In genomic region chr2:113198790-113199612, GRCh38 we compare ENCODE assay signal across 1 cellular context.
TF ChIP-seq lines count a peak whose summit lies in the region.

No MANE protein-coding gene starts in this region.

TF ChIP-seq in HepG2, 621 proteins besides CTCF, POLR2A, EP300 and RAD21 (continued from another document and continues in another):
- TF ChIP-seq ZNF691 (CRISPR knock-in tag; IDR thresholded peaks at IDR 0.05; ENCODE audit: borderline replicate concordance, low read depth) (peak; percentile 83; the same call in 1 of the 2 replicates), ZBTB49 (CRISPR knock-in tag; IDR thresholded peaks at IDR 0.05; ENCODE audit: borderline replicate concordance) (no peak), PREB (CRISPR knock-in tag; IDR thresholded peaks at IDR 0.05) (no peak), ZNF34 (CRISPR knock-in tag; IDR thresholded peaks at IDR 0.05; ENCODE audit: borderline replicate concordance) (peak; percentile 86; the same call in 1 of the 2 replicates), ZNF709 (CRISPR knock-in tag; IDR thresholded peaks at IDR 0.05) (0 out of 2 replicates have a peak, but pooled peaks have one; percentile 82), ZNF772 (CRISPR knock-in tag; IDR thresholded peaks at IDR 0.05) (peak; percentile 88), MTF2 (CRISPR knock-in tag; IDR thresholded peaks at IDR 0.05; ENCODE audit: borderline replicate concordance) (peak; percentile 99; the same call in 1 of the 2 replicates), ZNF788 (CRISPR knock-in tag; IDR thresholded peaks at IDR 0.05; ENCODE audit: borderline replicate concordance) (peak; percentile 80; the same call in 1 of the 2 replicates), ELK4 (CRISPR knock-in tag; IDR thresholded peaks at IDR 0.05; ENCODE audit: borderline replicate concordance) (no peak), MAF1 (CRISPR knock-in tag; IDR thresholded peaks at IDR 0.05; ENCODE audit: borderline replicate concordance) (0 out of 2 replicates have a peak, but pooled peaks have one; percentile 82), KIAA2018 (CRISPR knock-in tag; IDR thresholded peaks at IDR 0.05; ENCODE audit: borderline replicate concordance) (no peak), PTBP1 (IDR thresholded peaks at IDR 0.05; ENCODE audit: low read depth, low read length, poor library complexity, severe bottlenecking) (no peak), ZNF839 (CRISPR knock-in tag; IDR thresholded peaks at IDR 0.05; ENCODE audit: borderline replicate concordance) (no peak; the same call in 1 of the 2 replicates), NFYB (CRISPR knock-in tag; IDR thresholded peaks at IDR 0.05) (peak; percentile 6; the same call in 1 of the 2 replicates), SP4 (CRISPR knock-in tag; IDR thresholded peaks at IDR 0.05) (peak; percentile 84), ZNF737 (CRISPR knock-in tag; IDR thresholded peaks at IDR 0.05; ENCODE audit: borderline replicate concordance) (no peak), PRDM10 (CRISPR knock-in tag; IDR thresholded peaks at IDR 0.05; ENCODE audit: low read depth) (0 out of 2 replicates have a peak, but pooled peaks have one; percentile 22), SOX5 (CRISPR knock-in tag; IDR thresholded peaks at IDR 0.05; ENCODE audit: borderline replicate concordance) (peak; percentile 35; the same call in 1 of the 2 replicates), ZNF282 (IDR thresholded peaks at IDR 0.05; ENCODE audit: partially characterized antibody) (no peak), SP2 (CRISPR knock-in tag; IDR thresholded peaks at IDR 0.05) (peak; percentile 18; the same call in 1 of the 2 replicates), GFI1 (CRISPR knock-in tag; IDR thresholded peaks at IDR 0.05; ENCODE audit: borderline replicate concordance) (peak; percentile 84; the same call in 1 of the 2 replicates), ZNF747 (CRISPR knock-in tag; IDR thresholded peaks at IDR 0.05; ENCODE audit: borderline replicate concordance) (peak; percentile 87), PATZ1 (CRISPR knock-in tag; IDR thresholded peaks at IDR 0.05) (peak; percentile 97), HES4 (CRISPR knock-in tag; IDR thresholded peaks at IDR 0.05; ENCODE audit: borderline replicate concordance) (peak; percentile 90), ZBTB10 (CRISPR knock-in tag; IDR thresholded peaks at IDR 0.05; ENCODE audit: borderline replicate concordance) (0 out of 2 replicates have a peak, but pooled peaks have one; percentile 35), ZNF570 (CRISPR knock-in tag; IDR thresholded peaks at IDR 0.05; ENCODE audit: borderline replicate concordance) (no peak), SNAPC5 (CRISPR knock-in tag; IDR thresholded peaks at IDR 0.05; ENCODE audit: borderline replicate concordance) (no peak; the same call in 1 of the 2 replicates), NR3C1 (CRISPR knock-in tag; IDR thresholded peaks at IDR 0.05) (no peak), ZBTB7A (CRISPR knock-in tag; IDR thresholded peaks at IDR 0.05) (0 out of 2 replicates have a peak, but pooled peaks have one; percentile 89), ZNF678 (CRISPR knock-in tag; IDR thresholded peaks at IDR 0.05) (peak; percentile 44; the same call in 1 of the 2 replicates), ZNF296 (CRISPR knock-in tag; conservative IDR thresholded peaks at IDR 0.05) (no peak; the same call in 1 of the 2 replicates), NCOR1 (IDR thresholded peaks at IDR 0.05; ENCODE audit: borderline replicate concordance, low read length) (no peak)
